In genomic region chr2:118121101-118121500, GRCh38 we compare ENCODE assay signal across 21 cellular contexts. TPM values are rescaled to one million over a fixed set of nuclear protein-coding genes. Genes with fewer than 3 reads are reported as not detected.
A peak's percentile ranks its signal among the peaks of the same experiment; 100 is the strongest.
DNase-seq lines count a peak whose midpoint lies in the region; ATAC-seq and TF ChIP-seq lines count a peak whose summit lies in the region.
"Had no signal": no experiment of that assay in that cellular context is flagged by ENCODE, and none has a peak within 500 bp of the region (broad histone marks: within the 10 kb centered on the region; RNA-seq: fewer than 3 reads in every experiment).

No MANE protein-coding gene starts in this region.

- H3K9me3 ChIP-seq in breast epithelium (no peaks in the 10 kb centered on the region), OCI-LY3 (ENCODE audit: insufficient read depth, low read length) (no peaks in the 10 kb centered on the region), stomach (no peaks in the 10 kb centered on the region), HAP-1 (no peaks in the 10 kb centered on the region)
- H3K9me3 ChIP-seq: Peyer's patch, SJSA1 had no signal

- H2AFZ ChIP-seq in OCI-LY3 (ENCODE audit: low read depth, low read length) = no peak overlapping the region

- intact Hi-C loops in MCF 10A (cut with micrococcal nuclease) = no loop called here
- intact Hi-C loops in breast epithelium (cut with DNase I; ENCODE audit: low total_unique reads) = no loop called here
- intact Hi-C loops in dendritic cell treated with granulocyte-macrophage colony-stimulating factor and Interleukin-4, amounts not matched to agents 40 ng/mL and 50 ng/mL, for 4 days (cut with micrococcal nuclease) = loop anchor here (5.0 to 10.0 kb wide), 2 partner anchors 34 to 54 kb away; partner anchors contain the start of gene INSIG2
- intact Hi-C loops in stomach (cut with DNase I; ENCODE audit: low total_unique reads) = no loop called here

- H3K36me3 ChIP-seq in breast epithelium (no peaks in the 10 kb centered on the region), OCI-LY3 (replicated peaks; ENCODE audit: low read depth, low read length) (peaks cover 15% of the 10 kb centered on the region), stomach (no peaks in the 10 kb centered on the region), HAP-1 (replicated peaks) (no peaks in the 10 kb centered on the region)
- H3K36me3 ChIP-seq: Peyer's patch, SJSA1 had no signal

- CTCF ChIA-PET in MCF 10A (lab: Yijun Ruan, JAX) = no interaction called here

- H3K4me3 ChIP-seq in breast epithelium (no peak overlapping the region), OCI-LY3 (ENCODE audit: low read length) (no peak overlapping the region), stomach (no peak overlapping the region), HAP-1 (no peak overlapping the region)
- H3K4me3 ChIP-seq: GM12878, Peyer's patch, SJSA1 had no signal

- no peak for TF ChIP-seq EP300 in stomach (IDR thresholded peaks at IDR 0.05)

- no peaks in the 10 kb centered on the region for H3K36me3 Mint-ChIP-seq in MCF 10A (ENCODE audit: insufficient read depth, unreplicated experiment)
- peaks cover 6% of the 10 kb centered on the region for H3K36me3 Mint-ChIP-seq in dendritic cell treated with granulocyte-macrophage colony-stimulating factor and Interleukin-4, amounts not matched to agents 40 ng/mL and 50 ng/mL, for 4 days (ENCODE audit: low read depth)

- H3K27ac ChIP-seq in breast epithelium = no peak overlapping the region
- H3K27ac ChIP-seq in OCI-LY3 (ENCODE audit: low read length) = peak overlapping the region; percentile 99
- H3K27ac ChIP-seq in stomach = no peak overlapping the region
- H3K27ac ChIP-seq: Peyer's patch, SJSA1 had no signal

- DNase-seq in MCF 10A (ENCODE audit: unreplicated experiment) (peak; percentile 67), breast epithelium (ENCODE audit: low spot score in 2 of 2) (no peak), stomach (peak; percentile 38), NCI-H1417 (lab: John Stamatoyannopoulos, UW) (no peak), HAP-1 (ENCODE audit: low spot score in 2 of 2) (no peak)
- DNase-seq: DND-41, HFFc6, KG1, NCI-H1092 treated with DMSO at 0.1 percent for 48 hours, NCI-H146, NCI-H2029 treated with DMSO at 0.1 percent for 48 hours, NCI-H69, Peyer's patch had no signal

- no peaks in the 10 kb centered on the region for H3K79me2 ChIP-seq in OCI-LY3 (ENCODE audit: low read length)

- POLR2A ChIA-PET in MCF 10A (lab: Yijun Ruan, JAX) = interaction anchor here (0.9 to 1.2 kb wide), 2 partner anchors 13 to 33 kb away, joined by 3 to 4 read pairs; partner anchors contain the start of gene INSIG2

- no peak overlapping the region for H3K9ac ChIP-seq in OCI-LY3 (ENCODE audit: low read length)

- H3K4me2 ChIP-seq in OCI-LY3 (ENCODE audit: low read length) = no peak overlapping the region

- BruUV-seq in MCF 10A (replicated peaks; lab: Mats Ljungman, UMichigan) = no TSS peak

- no peaks in the 10 kb centered on the region for H3K9me3 Mint-ChIP-seq in MCF 10A (ENCODE audit: unreplicated experiment)
- no peaks in the 10 kb centered on the region for H3K9me3 Mint-ChIP-seq in dendritic cell treated with granulocyte-macrophage colony-stimulating factor and Interleukin-4, amounts not matched to agents 40 ng/mL and 50 ng/mL, for 4 days
- H3K9me3 Mint-ChIP-seq: CD14-positive monocyte, HFFc6 had no signal

- no peak for ATAC-seq in HG03354 (IDR thresholded peaks at IDR 0.05; ENCODE audit: poor library complexity, severe bottlenecking, unreplicated experiment)
- ATAC-seq: GM12878, Right ventricle myocardium inferior had no signal

- H3K27me3 Mint-ChIP-seq in MCF 10A (ENCODE audit: insufficient read depth, unreplicated experiment) = no peaks in the 10 kb centered on the region
- no peaks in the 10 kb centered on the region for H3K27me3 Mint-ChIP-seq in dendritic cell treated with granulocyte-macrophage colony-stimulating factor and Interleukin-4, amounts not matched to agents 40 ng/mL and 50 ng/mL, for 4 days
- H3K27me3 Mint-ChIP-seq: B cell had no signal

- H3K27me3 ChIP-seq in breast epithelium = no peaks in the 10 kb centered on the region
- H3K27me3 ChIP-seq in OCI-LY3 (ENCODE audit: low read depth, low read length) = no peaks in the 10 kb centered on the region
- no peaks in the 10 kb centered on the region for H3K27me3 ChIP-seq in stomach
- no peaks in the 10 kb centered on the region for H3K27me3 ChIP-seq in HAP-1 (ENCODE audit: low read depth)
- H3K27me3 ChIP-seq: Peyer's patch, SJSA1 had no signal

- H3K4me3 Mint-ChIP-seq in MCF 10A (ENCODE audit: unreplicated experiment) = no peak overlapping the region
- H3K4me3 Mint-ChIP-seq in dendritic cell treated with granulocyte-macrophage colony-stimulating factor and Interleukin-4, amounts not matched to agents 40 ng/mL and 50 ng/mL, for 4 days = no peak overlapping the region
- H3K4me3 Mint-ChIP-seq: B cell, CD14-positive monocyte, HFFc6 had no signal

- in situ Hi-C loops in HAP-1 (cut with MboI; ENCODE audit: low sequenced_read_pairs) = no loop called here

- TF ChIP-seq POLR2A in breast epithelium (IDR thresholded peaks at IDR 0.05) (no peak), stomach (IDR thresholded peaks at IDR 0.05) (no peak)

- H4K20me1 ChIP-seq in OCI-LY3 (ENCODE audit: insufficient read depth, low read length) = no peaks in the 10 kb centered on the region

- peaks cover 19% of the 10 kb centered on the region for H3K4me1 Mint-ChIP-seq in MCF 10A (ENCODE audit: insufficient read depth, unreplicated experiment)
- peaks cover 87% of the 10 kb centered on the region for H3K4me1 Mint-ChIP-seq in dendritic cell treated with granulocyte-macrophage colony-stimulating factor and Interleukin-4, amounts not matched to agents 40 ng/mL and 50 ng/mL, for 4 days (ENCODE audit: low read depth)
- H3K4me1 Mint-ChIP-seq: B cell had no signal

- TF ChIP-seq CTCF in MCF 10A (IDR thresholded peaks at IDR 0.05; ENCODE audit: unreplicated experiment) (no peak), breast epithelium (IDR thresholded peaks at IDR 0.05) (no peak), OCI-LY3 (IDR thresholded peaks at IDR 0.05; ENCODE audit: low read depth, low read length) (no peak), stomach (IDR thresholded peaks at IDR 0.05) (no peak)

- no peak overlapping the region for H3K27ac Mint-ChIP-seq in MCF 10A (ENCODE audit: low read depth, unreplicated experiment)
- peak overlapping the region; percentile 93 for H3K27ac Mint-ChIP-seq in dendritic cell treated with granulocyte-macrophage colony-stimulating factor and Interleukin-4, amounts not matched to agents 40 ng/mL and 50 ng/mL, for 4 days
- H3K27ac Mint-ChIP-seq: B cell, HFFc6 had no signal

- H3K4me1 ChIP-seq in breast epithelium (peaks cover 0 to 5% of the 10 kb centered on the region in 2 donors), OCI-LY3 (ENCODE audit: low read length) (peaks cover 46% of the 10 kb centered on the region), stomach (peaks cover 0 to 40% (median 13%) of the 10 kb centered on the region in 4 donors), HAP-1 (no peaks in the 10 kb centered on the region)
- H3K4me1 ChIP-seq: Peyer's patch had no signal

RNA-seq across cellular contexts. Expression of gene INSIG2, which starts 32.8 kb away (rescaled TPM):
- total RNA-seq in MCF 10A (2022) = 15.0 and 28.4 TPM in 2 replicates
- total RNA-seq in breast epithelium = 10 to 100 TPM; 13.1 to 30.9 (median 20.3) TPM
- total RNA-seq in stomach = 10 to 100 TPM in 3 of 5 donors, 1 to 10 TPM in 2; 6.7 to 37.8 (median 11.1) TPM
- polyA plus RNA-seq in stomach = 10 to 100 TPM in 1 of 3 donors, 1 to 10 TPM in 2; 9.5 to 11.9 (median 9.6) TPM

Comparison
In these comparisons a context has a peak if more than half of its experiments do, and no peak if none do; other contexts are left out.
1. DNase-seq: peak in MCF 10A (single experiment) and stomach (single experiment); none in breast epithelium (0 of 2), NCI-H1417 (0 of 3) and HAP-1 (0 of 2).